In the genomic region with DNA sequence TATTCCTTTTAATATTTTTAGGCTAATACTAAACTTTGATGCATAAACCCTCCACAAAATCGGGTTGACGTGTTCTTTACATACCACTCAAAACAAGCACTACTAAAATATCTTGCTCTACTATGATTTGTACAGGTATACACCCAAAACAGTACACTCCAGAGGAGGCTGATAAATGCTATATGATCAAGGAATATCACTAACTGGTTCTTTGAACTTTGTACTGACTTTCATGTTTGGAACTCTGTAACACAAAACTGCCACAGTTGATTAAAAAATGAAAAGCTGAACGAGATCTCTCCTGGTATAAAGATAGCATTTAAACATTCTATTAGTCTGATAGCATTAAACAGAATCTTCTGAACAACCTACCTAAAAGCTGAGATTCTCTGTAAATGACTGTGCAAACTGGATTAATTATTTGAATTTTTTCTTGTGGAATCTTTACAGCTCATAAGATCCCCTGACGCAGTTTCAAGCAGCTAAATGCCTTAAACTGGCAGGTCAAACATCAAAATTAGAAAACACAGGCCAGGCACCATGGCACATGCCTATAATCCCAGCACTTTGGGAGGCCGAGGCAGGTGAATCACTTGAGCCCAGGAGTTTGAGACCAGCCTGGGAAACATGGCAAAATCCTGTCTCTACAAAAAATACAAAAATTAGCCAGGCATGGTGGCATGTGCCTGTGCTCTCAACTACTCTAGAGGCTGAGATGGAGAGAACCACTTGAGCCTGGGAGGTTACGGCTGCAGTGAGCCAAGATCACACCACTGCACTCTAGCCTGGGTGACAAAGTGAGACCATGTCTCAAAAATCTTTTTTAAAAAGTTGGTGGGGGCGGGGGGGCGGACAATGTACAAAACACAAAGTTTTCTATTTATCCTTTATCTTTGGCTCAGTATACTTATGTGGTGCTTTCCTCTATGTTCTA, we compare ENCODE assay signal across 24 cellular contexts.
"Had no signal": no experiment of that assay in that cellular context is flagged by ENCODE, and none has a peak within 500 bp of the region (broad histone marks: within the 10 kb centered on the region; RNA-seq: fewer than 3 reads in every experiment).

No MANE protein-coding gene starts in this region.

- H3K4me1 ChIP-seq: prostate gland, spleen, uterus had no signal

- ATAC-seq: activated CD8-positive, alpha-beta memory T cell treated with anti-CD3 and anti-CD28 coated beads, Interleukin-2, amount 10 ng/mL, durations not matched to agents 7 days and 5 days; activated T-helper 17 cell treated with anti-CD3 and anti-CD28 coated beads, Interleukin-2, amount 50 U/mL, for 72 hours; body of pancreas; effector memory CD8-positive, alpha-beta T cell; foreskin keratinocyte; stimulated activated memory B cell treated with anti-CD40 and anti-IgM and Interleukin-4, amounts not matched to agents 10 μg/mL and 1 μg/mL and 100 μg/mL, for 72 hours; T-cell had no signal

- H3K4me3 ChIP-seq: body of pancreas, prostate gland, sigmoid colon, SK-N-MC, spleen, uterus had no signal

- H3K27ac ChIP-seq: body of pancreas, foreskin keratinocyte, prostate gland, sigmoid colon, SK-N-MC, spleen, uterus had no signal

- FAIRE-seq: kidney had no signal

- H3K27me3 ChIP-seq: body of pancreas, foreskin keratinocyte, sigmoid colon, spleen, uterus had no signal

- DNase-seq: activated B cell treated with CpG ODN at 0.5 μM for 24 hours; activated CD4-positive, alpha-beta memory T cell treated with anti-CD3 and anti-CD28 coated beads, Interleukin-2, amount 10 ng/mL, durations not matched to agents 7 days and 5 days; activated CD4-positive, alpha-beta T cell treated with anti-CD3 and anti-CD28 coated beads for 48 hours; activated CD8-positive, alpha-beta memory T cell treated with anti-CD3 and anti-CD28 coated beads, Interleukin-2, amount 10 ng/mL, durations not matched to agents 7 days and 5 days; activated naive CD4-positive, alpha-beta T cell treated with Interleukin-2 at 50 U/mL for 16 hours; activated naive CD8-positive, alpha-beta T cell treated with anti-CD3 and anti-CD28 coated beads, Interleukin-2, amount 10 ng/mL, durations not matched to agents 7 days and 5 days; activated T-cell treated with anti-CD3 and anti-CD28 coated beads, Interleukin-2, amount 50 U/mL, for 1 hour; body of pancreas; caudate nucleus; effector memory CD8-positive, alpha-beta T cell; foreskin keratinocyte; glutamatergic neuron; kidney; midbrain; sigmoid colon; spleen; stimulated activated CD4-positive, alpha-beta T cell treated with anti-CD3 and anti-CD28 coated beads, Interleukin-4, amount 100 ng/mL, for 4 hours; T-cell; T-helper 9 cell; uterus had no signal

- H3K36me3 ChIP-seq: prostate gland, sigmoid colon, uterus had no signal

- H3K9me3 ChIP-seq: body of pancreas, prostate gland, sigmoid colon, spleen, uterus had no signal
